Comparison of ENCODE assay signal across 11 cellular contexts in the genomic region with DNA sequence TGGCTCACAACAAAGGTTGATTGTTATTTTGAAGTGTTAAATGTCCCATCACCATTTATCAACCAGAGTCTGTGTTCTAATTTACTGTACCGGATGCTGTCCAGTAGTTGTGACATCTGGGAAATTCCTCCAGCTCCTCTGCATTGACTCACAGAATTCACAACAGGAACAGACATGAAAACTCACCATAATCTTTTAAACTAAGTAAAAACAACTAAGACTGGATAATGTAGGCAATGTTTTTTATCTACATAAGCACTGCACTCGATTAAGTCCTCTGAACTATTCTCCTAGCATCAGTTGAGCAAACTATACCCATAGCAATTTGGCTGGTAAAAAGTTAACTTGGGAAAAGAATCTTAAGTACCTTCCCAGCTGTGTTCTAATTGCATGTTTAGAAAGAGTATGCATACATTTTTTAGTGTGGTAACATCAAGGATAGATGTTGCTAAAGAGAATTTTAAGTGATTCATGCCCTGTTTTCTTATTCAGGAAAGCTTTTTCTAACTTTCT. TPM values are rescaled to one million over a fixed set of nuclear protein-coding genes. Genes with fewer than 3 reads are reported as not detected.
DNase-seq lines count a peak whose midpoint lies in the region; ATAC-seq lines count a peak whose summit lies in the region.
"Had no signal": no experiment of that assay in that cellular context is flagged by ENCODE, and none has a peak within 500 bp of the region (broad histone marks: within the 10 kb centered on the region; RNA-seq: fewer than 3 reads in every experiment).

No MANE protein-coding gene starts in this region.

- DNase-seq in left ventricle myocardium superior, result no peak
- DNase-seq in Right ventricle myocardium superior, result no peak
- peak; percentile 51 for DNase-seq in astrocyte of the hippocampus (ENCODE audit: low read depth, low spot score)
- DNase-seq in kidney glomerular epithelial cell (lab: John Stamatoyannopoulos, UW), result peak; percentile 76
- DNase-seq in NCI-H146 treated with DMSO at 0.1 percent for 48 hours (lab: John Stamatoyannopoulos, UW; ENCODE audit: unreplicated experiment), result no peak
- DNase-seq in activated CD8-positive, alpha-beta memory T cell treated with anti-CD3 and anti-CD28 coated beads, Interleukin-2, amount 50 U/mL, for 48 hours, result no peak
- DNase-seq in stimulated activated CD4-positive, alpha-beta T cell treated with anti-CD3 and anti-CD28 coated beads, Interleukin-15, amount 100 ng/mL, for 24 hours, result no peak
- DNase-seq: endodermal cell, nephron progenitor cell had no signal

- intact Hi-C loops in left ventricle myocardium superior (cut with micrococcal nuclease), result no loop called here
- intact Hi-C loops in Right ventricle myocardium superior (cut with DNase I), result no loop called here

- peak; percentile 58 for ATAC-seq in left ventricle myocardium superior
- ATAC-seq in Right ventricle myocardium superior (ENCODE audit: poor library complexity), result no peak
- no peak for ATAC-seq in HG03571 (IDR thresholded peaks at IDR 0.05; ENCODE audit: unreplicated experiment)

RNA-seq across cellular contexts. Expression of gene MYO1B, which starts 42.9 kb away (rescaled TPM):
- 16.0 TPM for total RNA-seq in left ventricle myocardium superior
- total RNA-seq in Right ventricle myocardium superior, result 16.8 TPM
- total RNA-seq: OCI-LY7 had no signal

RNA-seq across cellular contexts. Expression of gene STAT4, which starts 51.5 kb away (rescaled TPM):
- total RNA-seq in left ventricle myocardium superior (0.57 TPM), Right ventricle myocardium superior (0.70 TPM)
- total RNA-seq: OCI-LY7 had no signal

Comparison
In these comparisons a context has a peak if more than half of its experiments do, and no peak if none do; other contexts are left out.
1. DNase-seq: peak in astrocyte of the hippocampus (single experiment) and kidney glomerular epithelial cell (single experiment); none in left ventricle myocardium superior (single experiment), Right ventricle myocardium superior (single experiment), NCI-H146 treated with DMSO at 0.1 percent for 48 hours (single experiment), activated CD8-positive, alpha-beta memory T cell treated with anti-CD3 and anti-CD28 coated beads, Interleukin-2, amount 50 U/mL, for 48 hours (single experiment) and stimulated activated CD4-positive, alpha-beta T cell treated with anti-CD3 and anti-CD28 coated beads, Interleukin-15, amount 100 ng/mL, for 24 hours (single experiment).